In genomic region chr22:38826801-38827200, GRCh38 we compare ENCODE assay signal across 1 cellular context.
TF ChIP-seq lines count a peak whose summit lies in the region.

No MANE protein-coding gene starts in this region.

TF ChIP-seq in H1, 55 proteins besides CTCF, POLR2A, EP300 and RAD21:
- no peak for TF ChIP-seq CEBPB (IDR thresholded peaks at IDR 0.05; ENCODE audit: low read depth, low read length)
- TF ChIP-seq SP2 (IDR thresholded peaks at IDR 0.05; ENCODE audit: low read length): no peak
- TF ChIP-seq GTF2F1 (IDR thresholded peaks at IDR 0.05; ENCODE audit: borderline replicate concordance, low read depth, low read length): no peak
- TF ChIP-seq CHD7 (IDR thresholded peaks at IDR 0.05; ENCODE audit: insufficient replicate concordance, low read length): no peak
- no peak for TF ChIP-seq GABPA (IDR thresholded peaks at IDR 0.05; ENCODE audit: borderline replicate concordance, insufficient read depth, low read length)
- TF ChIP-seq TBP (IDR thresholded peaks at IDR 0.05; ENCODE audit: low read depth, low read length): no peak
- no peak for TF ChIP-seq HDAC2 (IDR thresholded peaks at IDR 0.05; ENCODE audit: borderline replicate concordance in 1 of 2, low read depth in 2 of 2, low read length in 2 of 2)
- TF ChIP-seq CBX5 (IDR thresholded peaks at IDR 0.05; ENCODE audit: low read depth, low read length): no peak
- no peak for TF ChIP-seq KDM4A (IDR thresholded peaks at IDR 0.05; ENCODE audit: low read depth, low read length, severe bottlenecking)
- TF ChIP-seq TAF1 (IDR thresholded peaks at IDR 0.05; ENCODE audit: low read depth, low read length): no peak
- TF ChIP-seq SP4 (IDR thresholded peaks at IDR 0.05; ENCODE audit: low read length): no peak
- TF ChIP-seq SAP30 (IDR thresholded peaks at IDR 0.05; ENCODE audit: insufficient read depth, insufficient replicate concordance, low read length): no peak
- TF ChIP-seq RFX5 (IDR thresholded peaks at IDR 0.05; ENCODE audit: borderline replicate concordance, low read depth, low read length): no peak
